Comparison of ENCODE assay signal across 1 cellular context in the genomic region with DNA sequence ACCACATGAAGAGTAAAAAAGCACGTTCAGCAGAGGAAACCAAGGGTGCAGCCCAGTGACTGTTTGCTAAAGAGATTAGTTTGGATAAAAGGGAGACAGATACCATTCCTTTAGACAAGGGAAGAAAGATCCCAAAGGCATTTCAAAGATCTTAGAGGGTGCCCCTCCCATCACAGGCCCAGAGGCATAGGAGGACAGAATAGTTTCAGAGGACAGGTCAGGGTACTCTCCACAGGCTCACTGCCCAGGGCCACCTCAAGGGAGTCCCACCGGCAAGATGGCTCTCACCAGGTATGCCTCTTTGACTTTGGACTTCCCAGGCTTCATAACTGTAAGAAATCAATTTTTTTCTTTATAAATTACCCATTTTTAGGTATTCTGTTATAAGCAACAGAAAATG.
TF ChIP-seq lines count a peak whose summit lies in the region.

No MANE protein-coding gene starts in this region.

TF ChIP-seq in HEK293, 187 proteins besides CTCF, POLR2A, EP300 and RAD21:
- TF ChIP-seq ZNF585B (tag by site-specific recombination; IDR thresholded peaks at IDR 0.05) (peak; percentile 90), ZNF391 (tag by site-specific recombination; IDR thresholded peaks at IDR 0.05; ENCODE audit: borderline replicate concordance, low read depth) (no peak)
- TF ChIP-seq, protein P1, sequence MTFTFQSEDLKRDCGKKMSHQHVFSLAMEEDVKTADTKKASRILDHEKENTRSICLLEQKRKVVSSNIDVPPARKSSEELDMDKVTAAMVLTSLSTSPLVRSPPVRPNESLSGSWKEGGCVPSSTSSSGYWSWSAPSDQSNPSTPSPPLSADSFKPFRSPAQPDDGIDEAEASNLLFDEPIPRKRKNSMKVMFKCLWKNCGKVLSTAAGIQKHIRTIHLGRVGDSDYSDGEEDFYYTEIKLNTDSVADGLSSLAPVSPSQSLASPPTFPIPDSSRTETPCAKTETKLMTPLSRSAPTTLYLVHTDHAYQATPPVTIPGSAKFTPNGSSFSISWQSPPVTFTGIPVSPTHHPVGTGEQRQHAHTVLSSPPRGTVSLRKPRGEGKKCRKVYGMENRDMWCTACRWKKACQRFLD (tag by site-specific recombination; IDR thresholded peaks at IDR 0.05), result no peak
